Comparison of ENCODE assay signal across 1 cellular context in genomic region chr12:7122876-7123769, GRCh38.
A peak's percentile ranks its signal among the peaks of the same experiment; 100 is the strongest.
TF ChIP-seq lines count a peak whose summit lies in the region.

No MANE protein-coding gene starts in this region.

TF ChIP-seq in HepG2, 621 proteins besides CTCF, POLR2A, EP300 and RAD21 (continued from another document and continues in another):
- TF ChIP-seq SNAPC4 (CRISPR knock-in tag; IDR thresholded peaks at IDR 0.05) (no peak), KDM4B (CRISPR knock-in tag; IDR thresholded peaks at IDR 0.05) (no peak), ZUFSP (CRISPR knock-in tag; IDR thresholded peaks at IDR 0.05; ENCODE audit: borderline replicate concordance) (no peak), ZNF646 (CRISPR knock-in tag; IDR thresholded peaks at IDR 0.05) (no peak), SPEN (CRISPR knock-in tag; IDR thresholded peaks at IDR 0.05; ENCODE audit: low read depth) (no peak), ZMYM4 (CRISPR knock-in tag; IDR thresholded peaks at IDR 0.05) (peak; percentile 21; the same call in 1 of the 2 replicates), POGZ (CRISPR knock-in tag; IDR thresholded peaks at IDR 0.05) (peak; percentile 44; the same call in 1 of the 2 replicates), ZSCAN25 (CRISPR knock-in tag; IDR thresholded peaks at IDR 0.05) (no peak), MTA1 (CRISPR knock-in tag; IDR thresholded peaks at IDR 0.05; ENCODE audit: borderline replicate concordance) (peak; percentile 69; the same call in 1 of the 2 replicates), NR2F6 (IDR thresholded peaks at IDR 0.05) (peak; percentile 93), NR2F6 (CRISPR knock-in tag; IDR thresholded peaks at IDR 0.05) (peak; percentile 91), ZNF772 (CRISPR knock-in tag; IDR thresholded peaks at IDR 0.05) (no peak), HMGXB4 (CRISPR knock-in tag; IDR thresholded peaks at IDR 0.05; ENCODE audit: borderline replicate concordance in 1 of 2, low read depth in 1 of 2) (peak in 1 of 2 experiments; percentile 22; a peak in 2 of 4 replicates), ZFP36L1 (CRISPR knock-in tag; IDR thresholded peaks at IDR 0.05) (no peak), ATF7 (IDR thresholded peaks at IDR 0.05) (no peak), ATF7 (CRISPR knock-in tag; IDR thresholded peaks at IDR 0.05) (no peak), RXRB (CRISPR knock-in tag; IDR thresholded peaks at IDR 0.05; ENCODE audit: borderline replicate concordance) (peak; percentile 80), TAF1 (CRISPR knock-in tag; IDR thresholded peaks at IDR 0.05) (no peak), ZNF407 (CRISPR knock-in tag; IDR thresholded peaks at IDR 0.05; ENCODE audit: not compliant biosample characterization) (no peak), ZNF782 (CRISPR knock-in tag; IDR thresholded peaks at IDR 0.05; ENCODE audit: borderline replicate concordance) (no peak), POLR2AphosphoS2 (IDR thresholded peaks at IDR 0.05; ENCODE audit: low read depth, low read length) (no peak), HINFP (CRISPR knock-in tag; IDR thresholded peaks at IDR 0.05; ENCODE audit: low read depth) (no peak), TCF7L2 (IDR thresholded peaks at IDR 0.05; ENCODE audit: low read depth, low read length) (no peak), ARNTL (CRISPR knock-in tag; IDR thresholded peaks at IDR 0.05) (0 out of 2 replicates have a peak, but pooled peaks have one; percentile 35), GMEB1 (CRISPR knock-in tag; IDR thresholded peaks at IDR 0.05; ENCODE audit: borderline replicate concordance) (0 out of 2 replicates have a peak, but pooled peaks have one; percentile 12), ASH2L (IDR thresholded peaks at IDR 0.05; ENCODE audit: insufficient read length, low read depth, low read length) (peak; percentile 66)
